1 cellular context compared by ENCODE assay signal in the genomic region with DNA sequence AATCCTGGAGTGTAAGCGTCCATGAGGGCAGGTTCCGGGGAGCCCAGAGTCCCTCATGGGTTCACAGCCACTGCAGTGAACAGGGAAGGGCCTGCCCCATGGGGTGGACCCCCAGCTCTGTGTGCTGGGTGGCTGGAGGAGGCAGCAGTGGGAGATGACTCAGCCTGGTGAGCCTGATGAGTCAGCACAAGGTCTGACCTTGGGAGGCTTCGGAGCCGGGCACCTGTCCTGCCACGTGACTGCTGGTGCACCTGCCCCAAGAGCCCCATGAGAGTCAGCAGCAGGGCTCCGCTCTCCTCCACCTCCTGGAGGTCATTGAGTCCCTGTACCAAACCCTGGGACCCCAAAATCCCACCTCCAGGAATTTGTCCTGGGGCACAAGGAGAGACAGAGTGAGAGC.
TF ChIP-seq lines count a peak whose summit lies in the region.

No MANE protein-coding gene starts in this region.

TF ChIP-seq in HepG2, 621 proteins besides CTCF, POLR2A, EP300 and RAD21 (continued from another document):
- TF ChIP-seq, protein P1, sequence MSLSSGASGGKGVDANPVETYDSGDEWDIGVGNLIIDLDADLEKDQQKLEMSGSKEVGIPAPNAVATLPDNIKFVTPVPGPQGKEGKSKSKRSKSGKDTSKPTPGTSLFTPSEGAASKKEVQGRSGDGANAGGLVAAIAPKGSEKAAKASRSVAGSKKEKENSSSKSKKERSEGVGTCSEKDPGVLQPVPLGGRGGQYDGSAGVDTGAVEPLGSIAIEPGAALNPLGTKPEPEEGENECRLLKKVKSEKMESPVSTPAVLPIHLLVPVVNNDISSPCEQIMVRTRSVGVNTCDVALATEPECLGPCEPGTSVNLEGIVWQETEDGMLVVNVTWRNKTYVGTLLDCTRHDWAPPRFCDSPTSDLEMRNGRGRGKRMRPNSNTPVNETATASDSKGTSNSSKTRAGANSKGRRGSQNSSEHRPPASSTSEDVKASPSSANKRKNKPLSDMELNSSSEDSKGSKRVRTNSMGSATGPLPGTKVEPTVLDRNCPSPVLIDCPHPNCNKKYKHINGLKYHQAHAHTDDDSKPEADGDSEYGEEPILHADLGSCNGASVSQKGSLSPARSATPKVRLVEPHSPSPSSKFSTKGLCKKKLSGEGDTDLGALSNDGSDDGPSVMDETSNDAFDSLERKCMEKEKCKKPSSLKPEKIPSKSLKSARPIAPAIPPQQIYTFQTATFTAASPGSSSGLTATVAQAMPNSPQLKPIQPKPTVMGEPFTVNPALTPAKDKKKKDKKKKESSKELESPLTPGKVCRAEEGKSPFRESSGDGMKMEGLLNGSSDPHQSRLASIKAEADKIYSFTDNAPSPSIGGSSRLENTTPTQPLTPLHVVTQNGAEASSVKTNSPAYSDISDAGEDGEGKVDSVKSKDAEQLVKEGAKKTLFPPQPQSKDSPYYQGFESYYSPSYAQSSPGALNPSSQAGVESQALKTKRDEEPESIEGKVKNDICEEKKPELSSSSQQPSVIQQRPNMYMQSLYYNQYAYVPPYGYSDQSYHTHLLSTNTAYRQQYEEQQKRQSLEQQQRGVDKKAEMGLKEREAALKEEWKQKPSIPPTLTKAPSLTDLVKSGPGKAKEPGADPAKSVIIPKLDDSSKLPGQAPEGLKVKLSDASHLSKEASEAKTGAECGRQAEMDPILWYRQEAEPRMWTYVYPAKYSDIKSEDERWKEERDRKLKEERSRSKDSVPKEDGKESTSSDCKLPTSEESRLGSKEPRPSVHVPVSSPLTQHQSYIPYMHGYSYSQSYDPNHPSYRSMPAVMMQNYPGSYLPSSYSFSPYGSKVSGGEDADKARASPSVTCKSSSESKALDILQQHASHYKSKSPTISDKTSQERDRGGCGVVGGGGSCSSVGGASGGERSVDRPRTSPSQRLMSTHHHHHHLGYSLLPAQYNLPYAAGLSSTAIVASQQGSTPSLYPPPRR (CRISPR knock-in tag; IDR thresholded peaks at IDR 0.05; ENCODE audit: borderline replicate concordance), result no peak
- TF ChIP-seq TFE3 (CRISPR knock-in tag; IDR thresholded peaks at IDR 0.05), result 0 out of 2 replicates have a peak, but pooled peaks have one; percentile 48
- TF ChIP-seq, protein P2, sequence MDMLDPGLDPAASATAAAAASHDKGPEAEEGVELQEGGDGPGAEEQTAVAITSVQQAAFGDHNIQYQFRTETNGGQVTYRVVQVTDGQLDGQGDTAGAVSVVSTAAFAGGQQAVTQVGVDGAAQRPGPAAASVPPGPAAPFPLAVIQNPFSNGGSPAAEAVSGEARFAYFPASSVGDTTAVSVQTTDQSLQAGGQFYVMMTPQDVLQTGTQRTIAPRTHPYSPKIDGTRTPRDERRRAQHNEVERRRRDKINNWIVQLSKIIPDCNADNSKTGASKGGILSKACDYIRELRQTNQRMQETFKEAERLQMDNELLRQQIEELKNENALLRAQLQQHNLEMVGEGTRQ (IDR thresholded peaks at IDR 0.05; ENCODE audit: low read depth, low read length), result peak; percentile 74
- TF ChIP-seq, protein P2 (CRISPR knock-in tag; IDR thresholded peaks at IDR 0.05; ENCODE audit: borderline replicate concordance), result peak; percentile 55; the same call in 1 of the 2 replicates
- peak; percentile 94 for TF ChIP-seq FOSL2 (CRISPR knock-in tag; IDR thresholded peaks at IDR 0.05)
- peak; percentile 98 for TF ChIP-seq ARNTL (CRISPR knock-in tag; IDR thresholded peaks at IDR 0.05)
- TF ChIP-seq SAP130 (CRISPR knock-in tag; IDR thresholded peaks at IDR 0.05; ENCODE audit: low read depth), result peak; percentile 32; the same call in 1 of the 2 replicates
- no peak for TF ChIP-seq ZNF256 (CRISPR knock-in tag; conservative IDR thresholded peaks at IDR 0.05)
- TF ChIP-seq, protein P3, sequence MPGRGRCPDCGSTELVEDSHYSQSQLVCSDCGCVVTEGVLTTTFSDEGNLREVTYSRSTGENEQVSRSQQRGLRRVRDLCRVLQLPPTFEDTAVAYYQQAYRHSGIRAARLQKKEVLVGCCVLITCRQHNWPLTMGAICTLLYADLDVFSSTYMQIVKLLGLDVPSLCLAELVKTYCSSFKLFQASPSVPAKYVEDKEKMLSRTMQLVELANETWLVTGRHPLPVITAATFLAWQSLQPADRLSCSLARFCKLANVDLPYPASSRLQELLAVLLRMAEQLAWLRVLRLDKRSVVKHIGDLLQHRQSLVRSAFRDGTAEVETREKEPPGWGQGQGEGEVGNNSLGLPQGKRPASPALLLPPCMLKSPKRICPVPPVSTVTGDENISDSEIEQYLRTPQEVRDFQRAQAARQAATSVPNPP (CRISPR knock-in tag; IDR thresholded peaks at IDR 0.05), result no peak
- TF ChIP-seq MAFG (CRISPR knock-in tag; IDR thresholded peaks at IDR 0.05), result peak; percentile 92
- no peak for TF ChIP-seq ZNF557 (CRISPR knock-in tag; IDR thresholded peaks at IDR 0.05)
- peak; percentile 87 to 93 for TF ChIP-seq MAFK (conservative IDR thresholded peaks at IDR 0.05 in 1 of 2, IDR thresholded peaks at IDR 0.05 in 1 of 2; ENCODE audit: low read length in 2 of 2)
- TF ChIP-seq RAD51 (IDR thresholded peaks at IDR 0.05; ENCODE audit: borderline replicate concordance), result peak; percentile 29; the same call in 1 of the 2 replicates
- TF ChIP-seq, protein P4, sequence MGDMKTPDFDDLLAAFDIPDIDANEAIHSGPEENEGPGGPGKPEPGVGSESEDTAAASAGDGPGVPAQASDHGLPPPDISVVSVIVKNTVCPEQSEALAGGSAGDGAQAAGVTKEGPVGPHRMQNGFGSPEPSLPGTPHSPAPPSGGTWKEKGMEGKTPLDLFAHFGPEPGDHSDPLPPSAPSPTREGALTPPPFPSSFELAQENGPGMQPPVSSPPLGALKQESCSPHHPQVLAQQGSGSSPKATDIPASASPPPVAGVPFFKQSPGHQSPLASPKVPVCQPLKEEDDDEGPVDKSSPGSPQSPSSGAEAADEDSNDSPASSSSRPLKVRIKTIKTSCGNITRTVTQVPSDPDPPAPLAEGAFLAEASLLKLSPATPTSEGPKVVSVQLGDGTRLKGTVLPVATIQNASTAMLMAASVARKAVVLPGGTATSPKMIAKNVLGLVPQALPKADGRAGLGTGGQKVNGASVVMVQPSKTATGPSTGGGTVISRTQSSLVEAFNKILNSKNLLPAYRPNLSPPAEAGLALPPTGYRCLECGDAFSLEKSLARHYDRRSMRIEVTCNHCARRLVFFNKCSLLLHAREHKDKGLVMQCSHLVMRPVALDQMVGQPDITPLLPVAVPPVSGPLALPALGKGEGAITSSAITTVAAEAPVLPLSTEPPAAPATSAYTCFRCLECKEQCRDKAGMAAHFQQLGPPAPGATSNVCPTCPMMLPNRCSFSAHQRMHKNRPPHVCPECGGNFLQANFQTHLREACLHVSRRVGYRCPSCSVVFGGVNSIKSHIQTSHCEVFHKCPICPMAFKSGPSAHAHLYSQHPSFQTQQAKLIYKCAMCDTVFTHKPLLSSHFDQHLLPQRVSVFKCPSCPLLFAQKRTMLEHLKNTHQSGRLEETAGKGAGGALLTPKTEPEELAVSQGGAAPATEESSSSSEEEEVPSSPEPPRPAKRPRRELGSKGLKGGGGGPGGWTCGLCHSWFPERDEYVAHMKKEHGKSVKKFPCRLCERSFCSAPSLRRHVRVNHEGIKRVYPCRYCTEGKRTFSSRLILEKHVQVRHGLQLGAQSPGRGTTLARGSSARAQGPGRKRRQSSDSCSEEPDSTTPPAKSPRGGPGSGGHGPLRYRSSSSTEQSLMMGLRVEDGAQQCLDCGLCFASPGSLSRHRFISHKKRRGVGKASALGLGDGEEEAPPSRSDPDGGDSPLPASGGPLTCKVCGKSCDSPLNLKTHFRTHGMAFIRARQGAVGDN (CRISPR knock-in tag; IDR thresholded peaks at IDR 0.05), result peak; percentile 37
- peak; percentile 56 for TF ChIP-seq ATF3 (CRISPR knock-in tag; IDR thresholded peaks at IDR 0.05)
TF ChIP-seq in HepG2: peak in this region for 13.
